In genomic region chr16:11109551-11109950, GRCh38 we compare ENCODE assay signal across 24 cellular contexts.
DNase-seq lines count a peak whose midpoint lies in the region; ATAC-seq and TF ChIP-seq lines count a peak whose summit lies in the region.
"Had no signal": no experiment of that assay in that cellular context is flagged by ENCODE, and none has a peak within 500 bp of the region (broad histone marks: within the 10 kb centered on the region; RNA-seq: fewer than 3 reads in every experiment).

No MANE protein-coding gene starts in this region.

- no peaks in the 10 kb centered on the region for H3K27me3 Mint-ChIP-seq in brain
- H3K27me3 Mint-ChIP-seq: activated naive CD8-positive, alpha-beta T cell; CD4-positive, alpha-beta memory T cell; naive thymus-derived CD8-positive, alpha-beta T cell had no signal

- no peak overlapping the region for H3K18ac ChIP-seq in mesendoderm (ENCODE audit: low read length)

- H3K79me1 ChIP-seq in mesendoderm (ENCODE audit: low read length): no peaks in the 10 kb centered on the region

- no peak overlapping the region for H2BK120ac ChIP-seq in mesendoderm (ENCODE audit: low read depth, low read length)

- H3K4me3 Mint-ChIP-seq in brain: peak overlapping the region in 1 of 5 experiments; percentile 11
- H3K4me3 Mint-ChIP-seq: activated naive CD8-positive, alpha-beta T cell; CD4-positive, alpha-beta memory T cell; naive thymus-derived CD8-positive, alpha-beta T cell had no signal

- peak overlapping the region in 3 of 5 experiments; percentile 49 to 62 (median 50) for H3K27ac Mint-ChIP-seq in brain
- H3K27ac Mint-ChIP-seq: activated naive CD8-positive, alpha-beta T cell; CD4-positive, alpha-beta memory T cell had no signal

- no peak overlapping the region for H3K4ac ChIP-seq in mesendoderm (ENCODE audit: low read depth, low read length)

- no CpG with 5 or more reads among the region's 6 CpGs for WGBS in mesendoderm (ENCODE audit: extremely low coverage, insufficient coverage, low lambda C conversion rate)
- 70 to 80% methylated on average over 1 to 6 of the region's 6 CpGs for WGBS in transverse colon (ENCODE audit: low coverage in 1 of 2), 2 donors

- no peak for TF ChIP-seq EP300 in transverse colon (IDR thresholded peaks at IDR 0.05; ENCODE audit: low read depth)

- H2AK5ac ChIP-seq in mesendoderm (ENCODE audit: low read length): peak overlapping the region; percentile 2

- H3K4me3 ChIP-seq in mesendoderm (ENCODE audit: low read length) (no peak overlapping the region), transverse colon (no peak overlapping the region)
- H3K4me3 ChIP-seq: GM23248, ovary, right atrium auricular region, uterus had no signal

- H3K36me3 ChIP-seq in mesendoderm (ENCODE audit: control insufficient read depth, insufficient read depth, low read length) (no peaks in the 10 kb centered on the region), transverse colon (no peaks in the 10 kb centered on the region)
- H3K36me3 ChIP-seq: ovary, right atrium auricular region, uterus had no signal

- no peak overlapping the region for H4K5ac ChIP-seq in mesendoderm (ENCODE audit: low read length)

- H3K27me3 ChIP-seq in mesendoderm (ENCODE audit: insufficient read depth, low read length, poor library complexity) (no peaks in the 10 kb centered on the region), transverse colon (no peaks in the 10 kb centered on the region)
- H3K27me3 ChIP-seq: ovary, right atrium auricular region, uterus had no signal

- intact Hi-C loops in transverse colon (cut with DNase I; ENCODE audit: low total_unique reads): loop anchor here (5.0 kb wide), 1 partner anchor 1602 kb away; no protein-coding TSS in a partner anchor

- peaks cover 38% of the 10 kb centered on the region for H3K36me3 Mint-ChIP-seq in brain

- TF ChIP-seq POLR2A in transverse colon (IDR thresholded peaks at IDR 0.05): no peak

- H2BK5ac ChIP-seq in mesendoderm (ENCODE audit: low read length): no peak overlapping the region

- H4K8ac ChIP-seq in mesendoderm (ENCODE audit: low read depth, low read length): no peak overlapping the region

- no peak overlapping the region for H3K23ac ChIP-seq in mesendoderm (ENCODE audit: low read length)

- TF ChIP-seq CTCF in brain (conservative IDR thresholded peaks at IDR 0.05): no peak
- no peak for TF ChIP-seq CTCF in transverse colon (IDR thresholded peaks at IDR 0.05)
- no peak for TF ChIP-seq CTCF in GM10248 (IDR thresholded peaks at IDR 0.05; ENCODE audit: control extremely low read depth, extremely low read depth, low read depth, missing control alignments)

- H3K56ac ChIP-seq in mesendoderm (ENCODE audit: low read length): no peak overlapping the region

- no peak overlapping the region for H3K9ac ChIP-seq in mesendoderm (ENCODE audit: low read length)
- H3K9ac ChIP-seq: GM23248 had no signal

- H3K4me1 ChIP-seq in mesendoderm (ENCODE audit: control insufficient read depth, low read depth, low read length) (peaks cover 21% of the 10 kb centered on the region), transverse colon (peaks cover 2 to 22% (median 7%) of the 10 kb centered on the region in 4 donors)

- DNase-seq in M059J (ENCODE audit: low read depth) (peak; percentile 48), mesendoderm (no peak), transverse colon (no peak), GM10248 (ENCODE audit: extremely low spot score) (no peak)
- DNase-seq: CD4-positive, alpha-beta memory T cell; glutamatergic neuron; GM23248; naive thymus-derived CD8-positive, alpha-beta T cell; NCI-H1105; NCI-H2081 treated with DMSO at 0.1 percent for 48 hours; NCI-H446; OCI-M1; ovary; Right ventricle myocardium superior; stimulated activated CD8-positive, alpha-beta memory T cell treated with anti-CD3 and anti-CD28 coated beads, Interleukin-4, amount 100 ng/mL, for 48 hours; substantia nigra; SW 1271; uterus had no signal

- H3K79me2 ChIP-seq in mesendoderm (ENCODE audit: control insufficient read depth, insufficient read depth, low read length): no peaks in the 10 kb centered on the region

- no peak overlapping the region for H3K4me2 ChIP-seq in mesendoderm (ENCODE audit: low read length)

- no peak for ATAC-seq in GM19397 (IDR thresholded peaks at IDR 0.05; ENCODE audit: unreplicated experiment)
- no peak for ATAC-seq in HG03280 (IDR thresholded peaks at IDR 0.05; ENCODE audit: unreplicated experiment)
- ATAC-seq: naive thymus-derived CD8-positive, alpha-beta T cell had no signal

- CTCF ChIA-PET in GM10248 (lab: Yijun Ruan, JAX): interaction anchor here (0.8 to 1.5 kb wide), 3 partner anchors 9 to 115 kb away, joined by 3 to 5 read pairs (median 3); no protein-coding TSS in a partner anchor

- no peak overlapping the region for H3K27ac ChIP-seq in mesendoderm (ENCODE audit: low read depth, low read length)
- H3K27ac ChIP-seq in transverse colon: peak overlapping the region; percentile 2 to 45 (median 32)
- H3K27ac ChIP-seq: GM23248, HL-60, ovary, right atrium auricular region had no signal

- peaks cover 46% of the 10 kb centered on the region for H3K4me1 Mint-ChIP-seq in brain

- peaks cover 0 to 10% (median 6%) of the 10 kb centered on the region in 5 experiments for H3K9me3 Mint-ChIP-seq in brain

- H3K9me3 ChIP-seq in transverse colon: peaks cover 7 to 9% of the 10 kb centered on the region in 2 donors
- H3K9me3 ChIP-seq: ovary, uterus had no signal

- in situ Hi-C loops in transverse colon (cut with MboI; ENCODE audit: low pct_ligation_motif_present in 1 of 4, low pct_unique_long_range_greater_than_20kb in 1 of 4, low sequenced_read_pairs in 3 of 4): no loop called here

- POLR2A ChIA-PET in GM10248 (lab: Yijun Ruan, JAX): interaction anchor here (1.0 kb wide), 1 partner anchor 146 kb away, joined by 3 read pairs; the partner anchor contains the start of gene SOCS1

- H2BK15ac ChIP-seq in mesendoderm (replicated peaks; ENCODE audit: low read depth): no peak overlapping the region
